21 cellular contexts compared by ENCODE assay signal in the genomic region with DNA sequence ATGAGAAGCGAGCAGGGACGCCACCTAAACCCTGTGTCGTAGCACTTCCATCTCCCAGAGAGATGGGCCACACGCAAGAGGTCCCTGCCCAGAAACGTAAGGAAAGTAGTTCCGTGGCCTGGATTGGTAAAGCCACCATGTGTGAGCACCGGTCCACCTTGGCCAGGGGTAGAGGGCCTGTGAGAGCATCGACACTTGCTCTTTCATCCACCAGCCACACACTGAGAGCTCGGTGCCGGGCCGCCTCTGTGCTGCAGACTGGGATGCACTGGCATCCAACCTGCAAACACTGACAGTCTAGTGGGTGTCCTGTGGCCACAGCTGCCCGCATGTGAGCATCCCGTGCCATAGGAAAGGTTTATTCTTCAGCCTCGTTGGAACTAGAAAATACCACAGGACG.
DNase-seq lines count a peak whose midpoint lies in the region; ATAC-seq and TF ChIP-seq lines count a peak whose summit lies in the region.
"Had no signal": no experiment of that assay in that cellular context is flagged by ENCODE, and none has a peak within 500 bp of the region (broad histone marks: within the 10 kb centered on the region; RNA-seq: fewer than 3 reads in every experiment).

No MANE protein-coding gene starts in this region.

- DNase-seq in cardiac septum (ENCODE audit: low spot score): peak; percentile 36
- DNase-seq in right cardiac atrium: no peak
- DNase-seq in coronary artery (ENCODE audit: low spot score): peak; percentile 65
- DNase-seq in islet precursor cell: peak; percentile 30
- peak; percentile 6 for DNase-seq in stimulated activated CD8-positive, alpha-beta memory T cell treated with anti-CD3 and anti-CD28 coated beads, Interleukin-4, amount 100 ng/mL, for 48 hours
- DNase-seq in NK-92 (lab: John Stamatoyannopoulos, UW; ENCODE audit: unreplicated experiment): no peak
- no peak for DNase-seq in NCI-H748 (lab: John Stamatoyannopoulos, UW; ENCODE audit: unreplicated experiment)
- DNase-seq: 8988T; C1 segment of cervical spinal cord; CD4-positive, CD25-positive, alpha-beta regulatory T cell; CD8-positive, alpha-beta memory T cell; COR-L47; DMS 273 treated with DMSO at 0.1 percent for 48 hours; DMS53; DND-41; EL; GOT3; H9 had no signal

- H3K27me3 ChIP-seq in right cardiac atrium (ENCODE audit: control insufficient read depth, insufficient read depth): no peaks in the 10 kb centered on the region

- TF ChIP-seq CTCF in coronary artery (IDR thresholded peaks at IDR 0.05): no peak

- H3K4me3 ChIP-seq in right cardiac atrium (ENCODE audit: low read length) (no peak overlapping the region), coronary artery (no peak overlapping the region)
- H3K4me3 ChIP-seq: GM12878 had no signal

- H3K27ac ChIP-seq in right cardiac atrium (ENCODE audit: low read length): no peak overlapping the region
- no peak overlapping the region for H3K27ac ChIP-seq in coronary artery

- ATAC-seq in right cardiac atrium: no peak
- no peak for ATAC-seq in HG02981 (IDR thresholded peaks at IDR 0.05; ENCODE audit: unreplicated experiment)
- ATAC-seq: GM12878, HepG2 had no signal

- whole genome bisulfite sequencing in right cardiac atrium: 87% methylated on average over 15 of the region's 15 CpGs

- no peaks in the 10 kb centered on the region for H3K4me1 ChIP-seq in right cardiac atrium (ENCODE audit: control insufficient read depth, insufficient read depth, low read length)

- no peaks in the 10 kb centered on the region for H3K9me3 ChIP-seq in right cardiac atrium (ENCODE audit: control insufficient read depth, low read length)

- intact Hi-C loops in cardiac septum (cut with DNase I): no loop called here
- intact Hi-C loops in right cardiac atrium (cut with DNase I): no loop called here

Comparison
In these comparisons a context has a peak if more than half of its experiments do, and no peak if none do; other contexts are left out.
1. DNase-seq: peak in cardiac septum (single experiment), coronary artery (single experiment), islet precursor cell (single experiment) and stimulated activated CD8-positive, alpha-beta memory T cell treated with anti-CD3 and anti-CD28 coated beads, Interleukin-4, amount 100 ng/mL, for 48 hours (single experiment); none in right cardiac atrium (0 of 3), NK-92 (single experiment) and NCI-H748 (single experiment).